8 cellular contexts compared by ENCODE assay signal in the genomic region with DNA sequence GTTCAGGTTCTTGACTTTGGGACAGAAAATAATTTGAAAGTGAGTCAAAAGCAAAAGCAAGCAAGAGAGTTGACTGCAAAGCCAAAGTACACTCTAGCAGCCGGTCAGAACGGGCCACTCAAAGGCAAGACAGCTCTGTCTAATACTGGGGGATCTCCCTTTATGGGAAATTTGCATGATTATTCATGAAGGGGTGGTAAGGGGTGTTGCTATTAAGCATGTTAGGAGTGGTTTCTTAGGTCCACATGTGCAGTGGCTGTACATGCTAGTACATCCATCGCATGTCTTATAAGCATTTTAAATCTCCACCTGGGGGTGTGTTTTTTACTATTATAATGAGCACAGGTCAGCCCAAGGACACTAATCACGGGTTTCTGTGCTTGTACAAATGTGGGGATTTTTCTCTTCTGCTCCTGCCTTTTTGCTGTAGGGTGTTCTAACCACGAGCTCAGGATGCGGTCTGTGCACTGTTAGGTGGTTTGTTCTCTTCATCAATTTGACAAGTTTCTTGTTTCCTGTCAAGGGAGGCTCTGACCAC.
DNase-seq lines count a peak whose midpoint lies in the region; ATAC-seq and TF ChIP-seq lines count a peak whose summit lies in the region.

No MANE protein-coding gene starts in this region.

- no peaks in the 10 kb centered on the region for H3K36me3 Mint-ChIP-seq in osteocyte (ENCODE audit: unreplicated experiment)

- no peaks in the 10 kb centered on the region for H4K20me1 ChIP-seq in osteoblast (ENCODE audit: insufficient read depth, low read length)

- no peak overlapping the region for H3K27ac Mint-ChIP-seq in osteocyte (ENCODE audit: unreplicated experiment)

- ATAC-seq in GM19468 (IDR thresholded peaks at IDR 0.05; ENCODE audit: extremely low read depth, unreplicated experiment) (peak; percentile 19), HG02571 (IDR thresholded peaks at IDR 0.05; ENCODE audit: unreplicated experiment) (no peak)

- H3K27me3 Mint-ChIP-seq in osteocyte (ENCODE audit: unreplicated experiment): peaks cover 17% of the 10 kb centered on the region

- TF ChIP-seq CTCF in osteoblast (IDR thresholded peaks at IDR 0.05; ENCODE audit: extremely low read depth, low read depth, low read length): no peak
- TF ChIP-seq CTCF in osteocyte (IDR thresholded peaks at IDR 0.05): no peak

- H3K9me3 ChIP-seq in osteoblast (ENCODE audit: low read depth, low read length): no peaks in the 10 kb centered on the region

- no peaks in the 10 kb centered on the region for H3K36me3 ChIP-seq in osteoblast (ENCODE audit: insufficient read depth, low read length)

- H3K4me1 ChIP-seq in osteoblast (ENCODE audit: insufficient read depth, low read length): no peaks in the 10 kb centered on the region

- no peak overlapping the region for H3K4me3 Mint-ChIP-seq in osteocyte (ENCODE audit: unreplicated experiment)

- H3K4me1 Mint-ChIP-seq in osteocyte (ENCODE audit: unreplicated experiment): no peaks in the 10 kb centered on the region

- no peak overlapping the region for H3K4me3 ChIP-seq in Jurkat, Clone E6-1 (ENCODE audit: low read length)
- H3K4me3 ChIP-seq in osteoblast (ENCODE audit: insufficient read depth, low read length): no peak overlapping the region

- peaks cover 7% of the 10 kb centered on the region for H3K27me3 ChIP-seq in osteoblast (ENCODE audit: insufficient read depth, low read length)

- H2AFZ ChIP-seq in osteoblast (ENCODE audit: low read length): no peak overlapping the region

- no peaks in the 10 kb centered on the region for H3K9me3 Mint-ChIP-seq in osteocyte (ENCODE audit: unreplicated experiment)

- DNase-seq in Jurkat, Clone E6-1 (ENCODE audit: low read depth, low spot score): peak; percentile 83
- peak; percentile 54 for DNase-seq in activated gamma-delta T cell treated with anti-CD3 and anti-CD28 coated beads, Interleukin-2, amount 50 U/mL, for 16 hours (ENCODE audit: low read depth)
- DNase-seq in stimulated activated CD8-positive, alpha-beta memory T cell treated with anti-CD3 and anti-CD28 coated beads, Interleukin-15, amount 100 ng/mL, for 48 hours (ENCODE audit: low read depth in 2 of 2): peak; percentile 37 to 44
- no peak for DNase-seq in osteoblast (ENCODE audit: insufficient read length, low spot score, missing footprints)
- DNase-seq in NCI-H1105 (lab: John Stamatoyannopoulos, UW): no peak
- DNase-seq in osteocyte (ENCODE audit: extremely low spot score, unreplicated experiment): no peak

- H3K79me2 ChIP-seq in osteoblast (ENCODE audit: insufficient read depth, low read length): no peaks in the 10 kb centered on the region

- H3K4me2 ChIP-seq in osteoblast (ENCODE audit: insufficient read depth, low read length): no peak overlapping the region

- no peak overlapping the region for H3K27ac ChIP-seq in osteoblast (ENCODE audit: low read depth, low read length)

Comparison
In these comparisons a context has a peak if more than half of its experiments do, and no peak if none do; other contexts are left out.
1. DNase-seq: peak in Jurkat, Clone E6-1 (single experiment), activated gamma-delta T cell treated with anti-CD3 and anti-CD28 coated beads, Interleukin-2, amount 50 U/mL, for 16 hours (single experiment) and stimulated activated CD8-positive, alpha-beta memory T cell treated with anti-CD3 and anti-CD28 coated beads, Interleukin-15, amount 100 ng/mL, for 48 hours (2 of 2); none in osteoblast (single experiment), NCI-H1105 (single experiment) and osteocyte (single experiment).